Comparison of ENCODE assay signal across 20 cellular contexts in the genomic region with DNA sequence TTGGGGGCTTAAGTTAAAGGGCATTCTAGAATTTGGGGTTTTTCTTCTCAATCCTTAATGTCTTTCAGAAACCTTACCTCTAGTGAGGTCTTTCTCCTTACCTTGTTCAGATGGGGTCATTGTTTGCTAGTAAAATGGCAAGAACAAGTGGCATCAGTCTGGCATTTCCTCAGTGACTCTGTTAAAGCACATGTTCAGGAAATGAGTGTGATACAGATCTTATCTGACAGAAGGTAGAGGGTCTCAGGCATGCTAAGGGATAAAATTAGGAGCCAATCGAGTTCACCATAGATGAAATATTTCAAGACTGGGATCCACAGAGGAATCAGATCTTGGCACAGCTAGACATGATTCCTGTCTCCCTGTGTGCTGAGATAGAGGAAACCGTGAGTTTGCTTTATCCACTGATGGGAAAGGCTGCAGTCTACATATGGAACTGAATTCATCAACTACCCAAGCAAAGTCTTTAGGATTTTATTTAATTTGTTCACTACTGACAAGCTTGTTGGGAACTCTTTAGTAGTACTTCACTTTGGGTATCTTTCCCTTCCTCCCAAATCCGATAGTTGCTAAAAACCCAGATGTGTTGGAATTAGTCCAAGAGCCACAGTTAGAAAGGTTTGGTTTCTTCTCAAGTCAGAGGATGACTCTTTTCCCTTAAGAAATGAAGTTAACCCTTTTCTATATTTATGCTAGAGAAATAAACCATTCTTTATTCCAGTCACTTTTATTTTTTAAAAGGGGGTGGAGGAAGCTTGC. TPM values are rescaled to one million over a fixed set of nuclear protein-coding genes. Genes with fewer than 3 reads are reported as not detected.
DNase-seq lines count a peak whose midpoint lies in the region; ATAC-seq, FAIRE-seq and TF ChIP-seq lines count a peak whose summit lies in the region.
"Had no signal": no experiment of that assay in that cellular context is flagged by ENCODE, and none has a peak within 500 bp of the region (broad histone marks: within the 10 kb centered on the region; RNA-seq: fewer than 3 reads in every experiment).

No MANE protein-coding gene starts in this region.

- in situ Hi-C loops in transverse colon (cut with MboI; ENCODE audit: low pct_ligation_motif_present in 1 of 4, low pct_unique_long_range_greater_than_20kb in 1 of 4, low sequenced_read_pairs in 3 of 4), result no loop called here

- H3K4me3 Mint-ChIP-seq in astrocyte (ENCODE audit: unreplicated experiment), result no peak overlapping the region
- no peak overlapping the region for H3K4me3 Mint-ChIP-seq in stimulated activated memory B cell treated with anti-CD40 and anti-IgM and Interleukin-4, amounts not matched to agents 10 μg/mL and 1 μg/mL and 100 μg/mL, for 72 hours
- H3K4me3 Mint-ChIP-seq: B cell; CD4-positive, alpha-beta T cell; GM23338; HFFc6 had no signal

- TF ChIP-seq EP300 in transverse colon (IDR thresholded peaks at IDR 0.05; ENCODE audit: low read depth), result no peak

- H3K4me3 ChIP-seq in right cardiac atrium (ENCODE audit: low read length) (no peak overlapping the region), astrocyte (ENCODE audit: insufficient read depth, low read depth, low read length) (no peak overlapping the region), fibroblast of mammary gland (ENCODE audit: control insufficient read depth, low read depth, low read length) (no peak overlapping the region), transverse colon (no peak overlapping the region)
- H3K4me3 ChIP-seq: GM23338 had no signal

- no peaks in the 10 kb centered on the region for H3K9me3 Mint-ChIP-seq in astrocyte (ENCODE audit: unreplicated experiment)
- H3K9me3 Mint-ChIP-seq in stimulated activated memory B cell treated with anti-CD40 and anti-IgM and Interleukin-4, amounts not matched to agents 10 μg/mL and 1 μg/mL and 100 μg/mL, for 72 hours, result no peaks in the 10 kb centered on the region
- H3K9me3 Mint-ChIP-seq: CD4-positive, alpha-beta T cell; HFFc6 had no signal

- H3K4me1 ChIP-seq in right cardiac atrium (ENCODE audit: control insufficient read depth, insufficient read depth, low read length) (no peaks in the 10 kb centered on the region), astrocyte (ENCODE audit: insufficient read depth, low read length) (no peaks in the 10 kb centered on the region), transverse colon (peaks cover 0 to 21% (median 7%) of the 10 kb centered on the region in 4 donors)

- no peaks in the 10 kb centered on the region for H3K27me3 Mint-ChIP-seq in astrocyte (ENCODE audit: low read depth, unreplicated experiment)
- H3K27me3 Mint-ChIP-seq in stimulated activated memory B cell treated with anti-CD40 and anti-IgM and Interleukin-4, amounts not matched to agents 10 μg/mL and 1 μg/mL and 100 μg/mL, for 72 hours, result no peaks in the 10 kb centered on the region
- H3K27me3 Mint-ChIP-seq: B cell; CD4-positive, alpha-beta T cell had no signal

- 43% methylated on average over 3 of the region's 3 CpGs for WGBS in right cardiac atrium
- 60 to 82% methylated on average over 3 of the region's 3 CpGs for WGBS in transverse colon (ENCODE audit: low coverage in 1 of 2), 2 donors

- H3K27me3 ChIP-seq in right cardiac atrium (ENCODE audit: control insufficient read depth, insufficient read depth) (no peaks in the 10 kb centered on the region), astrocyte (ENCODE audit: insufficient read depth, low read length) (no peaks in the 10 kb centered on the region), transverse colon (no peaks in the 10 kb centered on the region)

- H2AFZ ChIP-seq in astrocyte (ENCODE audit: low read depth, low read length), result no peak overlapping the region
- H2AFZ ChIP-seq: GM23338 had no signal

- ATAC-seq in left ventricle myocardium superior (peak; percentile 45), right cardiac atrium (no peak)
- ATAC-seq in stimulated activated memory B cell treated with anti-CD40 and anti-IgM and Interleukin-4, amounts not matched to agents 10 μg/mL and 1 μg/mL and 100 μg/mL, for 72 hours, result no peak
- ATAC-seq: GM23338 had no signal

- intact Hi-C loops in left ventricle myocardium superior (cut with micrococcal nuclease), result no loop called here
- intact Hi-C loops in right cardiac atrium (cut with DNase I), result no loop called here
- intact Hi-C loops in transverse colon (cut with DNase I; ENCODE audit: low total_unique reads), result no loop called here

- peaks cover 23% of the 10 kb centered on the region for H3K79me2 ChIP-seq in astrocyte (ENCODE audit: insufficient read depth, low read length)

- no peak overlapping the region for H3K27ac Mint-ChIP-seq in astrocyte (ENCODE audit: unreplicated experiment)
- no peak overlapping the region for H3K27ac Mint-ChIP-seq in stimulated activated memory B cell treated with anti-CD40 and anti-IgM and Interleukin-4, amounts not matched to agents 10 μg/mL and 1 μg/mL and 100 μg/mL, for 72 hours
- H3K27ac Mint-ChIP-seq: B cell; CD4-positive, alpha-beta T cell; GM23338; HFFc6 had no signal

- H3K9ac ChIP-seq in astrocyte (ENCODE audit: low read length), result no peak overlapping the region

- no peak for DNase-seq in left ventricle myocardium superior
- DNase-seq in right cardiac atrium, result no peak
- peak; percentile 35 for DNase-seq in astrocyte (ENCODE audit: low read depth)
- DNase-seq in fibroblast of mammary gland (ENCODE audit: low read depth), result peak; percentile 75
- DNase-seq in myocyte (ENCODE audit: low read depth), result peak; percentile 23
- no peak for DNase-seq in transverse colon
- no peak for DNase-seq in stimulated activated CD4-positive, alpha-beta T cell treated with anti-CD3 and anti-CD28 coated beads, Interleukin-4, amount 100 ng/mL, for 4 hours
- DNase-seq: CD4-positive, alpha-beta T cell; GF-D8; HFFc6; KBM-7; NCI-H1092 treated with DMSO at 0.1 percent for 48 hours; NCI-H1694; NCI-H345; NCI-H526 treated with DMSO at 0.1 percent for 48 hours; NK-92 treated with Interleukin-12 subunit alpha and Interleukin-12 subunit beta, amount 100 ng/mL, for 24 hours had no signal

- H3K27ac ChIP-seq in right cardiac atrium (ENCODE audit: low read length), result no peak overlapping the region
- no peak overlapping the region for H3K27ac ChIP-seq in astrocyte (ENCODE audit: low read depth, low read length)
- no peak overlapping the region for H3K27ac ChIP-seq in transverse colon

- H3K9me3 ChIP-seq in right cardiac atrium (ENCODE audit: control insufficient read depth, low read length) (no peaks in the 10 kb centered on the region), astrocyte (ENCODE audit: insufficient read depth, low read depth, low read length) (no peaks in the 10 kb centered on the region), transverse colon (no peaks in the 10 kb centered on the region)

- no peaks in the 10 kb centered on the region for H3K36me3 Mint-ChIP-seq in astrocyte (ENCODE audit: low read depth, unreplicated experiment)
- H3K36me3 Mint-ChIP-seq in stimulated activated memory B cell treated with anti-CD40 and anti-IgM and Interleukin-4, amounts not matched to agents 10 μg/mL and 1 μg/mL and 100 μg/mL, for 72 hours, result peaks cover 32% of the 10 kb centered on the region

- TF ChIP-seq CTCF in astrocyte (IDR thresholded peaks at IDR 0.05; ENCODE audit: insufficient read depth, low read depth, low read length), result no peak
- no peak for TF ChIP-seq CTCF in fibroblast of mammary gland (conservative IDR thresholded peaks at IDR 0.05; ENCODE audit: control insufficient read depth, insufficient read depth, low read depth, low read length)
- no peak for TF ChIP-seq CTCF in transverse colon (IDR thresholded peaks at IDR 0.05)

- peaks cover 5% of the 10 kb centered on the region for H3K4me1 Mint-ChIP-seq in astrocyte (ENCODE audit: low read depth, unreplicated experiment)
- peaks cover 6% of the 10 kb centered on the region for H3K4me1 Mint-ChIP-seq in stimulated activated memory B cell treated with anti-CD40 and anti-IgM and Interleukin-4, amounts not matched to agents 10 μg/mL and 1 μg/mL and 100 μg/mL, for 72 hours
- H3K4me1 Mint-ChIP-seq: GM23338 had no signal

- TF ChIP-seq POLR2A in transverse colon (IDR thresholded peaks at IDR 0.05), result no peak

- no peak for FAIRE-seq in astrocyte (lab: Jason Lieb, UNC)
- FAIRE-seq: A204.1 had no signal

- no peaks in the 10 kb centered on the region for H3K36me3 ChIP-seq in astrocyte (ENCODE audit: insufficient read depth, low read length)
- peaks cover 0 to 14% (median 0%) of the 10 kb centered on the region in 4 donors for H3K36me3 ChIP-seq in transverse colon

- H3K4me2 ChIP-seq in astrocyte (ENCODE audit: low read length), result no peak overlapping the region
- H3K4me2 ChIP-seq: GM23338 had no signal

- H4K20me1 ChIP-seq in astrocyte (ENCODE audit: insufficient read depth, low read length), result peaks cover 41% of the 10 kb centered on the region

RNA-seq across cellular contexts. Expression of a gene that starts 18.4 kb away (rescaled TPM):
- total RNA-seq in left ventricle myocardium superior, result 25.1 TPM
- total RNA-seq in right cardiac atrium, result 10 to 100 TPM; 15.8 to 20.5 (median 16.9) TPM
- polyA plus RNA-seq in right cardiac atrium, result 12.7 TPM
- total RNA-seq in astrocyte, result 27.6 and 28.3 TPM in 2 replicates
- 33.8 and 34.2 TPM in 2 replicates for total RNA-seq in myocyte
- polyA plus RNA-seq in myocyte (2012), result 27.1 TPM
- total RNA-seq in transverse colon, result 10 to 100 TPM; 13.7 to 54.5 (median 47.3) TPM

RNA-seq across cellular contexts. Expression of a gene that starts 18.5 kb away (rescaled TPM):
- total RNA-seq in left ventricle myocardium superior (40.0 TPM), right cardiac atrium (10 to 100 TPM; 13.5 to 24.0 (median 19.5) TPM), astrocyte (19.6 and 21.6 TPM in 2 replicates), myocyte (37.6 and 47.0 TPM in 2 replicates), transverse colon (10 to 100 TPM; 11.1 to 20.3 (median 12.6) TPM)
- 12.0 TPM for polyA plus RNA-seq in right cardiac atrium
- polyA plus RNA-seq in myocyte (2012), result 24.8 TPM

RNA-seq across cellular contexts. Expression of a gene that starts 38.7 kb away (rescaled TPM):
- total RNA-seq in left ventricle myocardium superior (68.6 TPM), right cardiac atrium (10 to 100 TPM; 65.1 to 85.4 (median 72.0) TPM), astrocyte (74.6 and 83.1 TPM in 2 replicates), myocyte (143 and 157 TPM in 2 replicates), transverse colon (10 to 100 TPM; 18.9 to 66.5 (median 63.5) TPM)
- polyA plus RNA-seq in right cardiac atrium, result 49.6 TPM
- polyA plus RNA-seq in myocyte (2012), result 158 TPM

RNA-seq across cellular contexts. Expression of a gene that starts 39.0 kb away (rescaled TPM):
- total RNA-seq in left ventricle myocardium superior (29.1 TPM), right cardiac atrium (10 to 100 TPM; 23.3 to 30.0 (median 25.3) TPM), astrocyte (15.4 and 16.3 TPM in 2 replicates), myocyte (32.1 and 39.8 TPM in 2 replicates), transverse colon (10 to 100 TPM; 17.2 to 51.5 (median 24.7) TPM)
- 34.9 TPM for polyA plus RNA-seq in right cardiac atrium
- polyA plus RNA-seq in myocyte (2012), result 29.9 TPM

RNA-seq across cellular contexts. Expression of a gene that starts 52.9 kb away (rescaled TPM):
- total RNA-seq in left ventricle myocardium superior, result 7.8 TPM
- 1 to 10 TPM; 9.3 to 9.7 (median 9.5) TPM for total RNA-seq in right cardiac atrium
- polyA plus RNA-seq in right cardiac atrium, result 5.8 TPM
- 6.6 and 6.8 TPM in 2 replicates for total RNA-seq in astrocyte
- 3.7 and 3.9 TPM in 2 replicates for total RNA-seq in myocyte
- 5.6 TPM for polyA plus RNA-seq in myocyte (2012)
- total RNA-seq in transverse colon, result 10 to 100 TPM in 3 of 4 donors, 1 to 10 TPM in 1; 5.8 to 38.9 (median 20.3) TPM

Comparison
In these comparisons a context has a peak if more than half of its experiments do, and no peak if none do; other contexts are left out.
1. DNase-seq: peak in astrocyte (single experiment), fibroblast of mammary gland (single experiment) and myocyte (single experiment); none in left ventricle myocardium superior (single experiment), right cardiac atrium (0 of 3), transverse colon (single experiment) and stimulated activated CD4-positive, alpha-beta T cell treated with anti-CD3 and anti-CD28 coated beads, Interleukin-4, amount 100 ng/mL, for 4 hours (0 of 2).